Comparison of ENCODE assay signal across 1 cellular context in the genomic region with DNA sequence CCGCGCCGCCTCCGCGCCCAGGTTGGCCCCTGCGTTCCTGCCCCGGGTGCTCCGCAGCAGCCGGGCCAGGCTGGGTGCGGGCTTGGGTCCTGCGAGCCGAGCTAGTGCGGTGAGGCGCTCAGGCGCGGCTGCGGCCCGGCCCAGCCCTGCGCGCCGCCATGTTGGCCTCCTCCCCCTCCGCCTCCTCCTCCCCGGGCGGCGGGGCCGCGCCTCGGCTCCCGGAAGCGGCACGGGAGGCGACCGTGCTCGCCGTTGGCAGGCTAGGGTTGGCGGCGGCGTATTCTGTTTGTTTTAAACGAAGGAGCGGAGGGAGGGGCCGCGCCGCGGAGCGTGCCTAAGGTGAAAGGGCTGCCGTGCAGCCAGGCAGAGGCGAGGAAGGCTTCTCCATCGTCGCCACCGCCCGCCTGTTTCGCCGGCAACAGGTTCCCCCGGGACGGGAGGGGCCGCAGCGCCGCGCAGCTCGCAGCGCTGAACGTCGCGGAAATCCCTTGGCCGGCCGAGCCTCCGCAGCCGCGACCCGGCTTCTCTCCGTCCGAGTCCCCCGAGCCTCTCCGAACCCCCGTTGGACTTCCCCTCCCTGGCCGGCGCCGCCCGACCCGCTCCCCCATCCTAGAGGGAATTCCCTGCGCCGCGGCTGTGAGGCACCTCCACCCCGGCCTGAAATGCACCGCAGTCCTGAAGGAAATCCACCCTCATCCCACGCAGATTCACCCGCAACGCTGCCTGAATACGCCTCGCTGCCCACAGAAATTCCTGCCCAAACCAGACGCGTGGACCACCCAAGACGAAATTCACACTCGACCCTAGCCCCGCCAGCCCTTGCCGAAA.
A peak's percentile ranks its signal among the peaks of the same experiment; 100 is the strongest.
TF ChIP-seq lines count a peak whose summit lies in the region.

A gene with protein sequence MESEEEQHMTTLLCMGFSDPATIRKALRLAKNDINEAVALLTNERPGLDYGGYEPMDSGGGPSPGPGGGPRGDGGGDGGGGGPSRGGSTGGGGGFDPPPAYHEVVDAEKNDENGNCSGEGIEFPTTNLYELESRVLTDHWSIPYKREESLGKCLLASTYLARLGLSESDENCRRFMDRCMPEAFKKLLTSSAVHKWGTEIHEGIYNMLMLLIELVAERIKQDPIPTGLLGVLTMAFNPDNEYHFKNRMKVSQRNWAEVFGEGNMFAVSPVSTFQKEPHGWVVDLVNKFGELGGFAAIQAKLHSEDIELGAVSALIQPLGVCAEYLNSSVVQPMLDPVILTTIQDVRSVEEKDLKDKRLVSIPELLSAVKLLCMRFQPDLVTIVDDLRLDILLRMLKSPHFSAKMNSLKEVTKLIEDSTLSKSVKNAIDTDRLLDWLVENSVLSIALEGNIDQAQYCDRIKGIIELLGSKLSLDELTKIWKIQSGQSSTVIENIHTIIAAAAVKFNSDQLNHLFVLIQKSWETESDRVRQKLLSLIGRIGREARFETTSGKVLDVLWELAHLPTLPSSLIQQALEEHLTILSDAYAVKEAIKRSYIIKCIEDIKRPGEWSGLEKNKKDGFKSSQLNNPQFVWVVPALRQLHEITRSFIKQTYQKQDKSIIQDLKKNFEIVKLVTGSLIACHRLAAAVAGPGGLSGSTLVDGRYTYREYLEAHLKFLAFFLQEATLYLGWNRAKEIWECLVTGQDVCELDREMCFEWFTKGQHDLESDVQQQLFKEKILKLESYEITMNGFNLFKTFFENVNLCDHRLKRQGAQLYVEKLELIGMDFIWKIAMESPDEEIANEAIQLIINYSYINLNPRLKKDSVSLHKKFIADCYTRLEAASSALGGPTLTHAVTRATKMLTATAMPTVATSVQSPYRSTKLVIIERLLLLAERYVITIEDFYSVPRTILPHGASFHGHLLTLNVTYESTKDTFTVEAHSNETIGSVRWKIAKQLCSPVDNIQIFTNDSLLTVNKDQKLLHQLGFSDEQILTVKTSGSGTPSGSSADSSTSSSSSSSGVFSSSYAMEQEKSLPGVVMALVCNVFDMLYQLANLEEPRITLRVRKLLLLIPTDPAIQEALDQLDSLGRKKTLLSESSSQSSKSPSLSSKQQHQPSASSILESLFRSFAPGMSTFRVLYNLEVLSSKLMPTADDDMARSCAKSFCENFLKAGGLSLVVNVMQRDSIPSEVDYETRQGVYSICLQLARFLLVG (N-terminal part only) (minus strand): TSS at position 171 of the 828 bp plus-strand sequence. CDS start 251 bp downstream, outside the sequence.

TF ChIP-seq in K562, 482 proteins besides CTCF, POLR2A, EP300 and RAD21 (continued from another document and continues in another):
- TF ChIP-seq, protein P1, sequence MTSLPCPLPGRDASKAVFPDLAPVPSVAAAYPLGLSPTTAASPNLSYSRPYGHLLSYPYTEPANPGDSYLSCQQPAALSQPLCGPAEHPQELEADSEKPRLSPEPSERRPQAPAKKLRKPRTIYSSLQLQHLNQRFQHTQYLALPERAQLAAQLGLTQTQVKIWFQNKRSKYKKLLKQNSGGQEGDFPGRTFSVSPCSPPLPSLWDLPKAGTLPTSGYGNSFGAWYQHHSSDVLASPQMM (CRISPR knock-in tag; IDR thresholded peaks at IDR 0.05): no peak
- no peak for TF ChIP-seq U2AF1 (optimal IDR thresholded peaks at IDR 0.05; ENCODE audit: low read depth, low read length)
- TF ChIP-seq GTF2A2 (tag; IDR thresholded peaks at IDR 0.05): 0 out of 2 replicates have a peak, but pooled peaks have one; percentile 5
- peak; percentile 87 for TF ChIP-seq CXXC5 (CRISPR knock-in tag; IDR thresholded peaks at IDR 0.05)
- TF ChIP-seq YY1 (IDR thresholded peaks at IDR 0.05; ENCODE audit: borderline replicate concordance in 1 of 3, control insufficient read depth in 1 of 3, extremely low read depth in 1 of 3, insufficient read depth in 3 of 3, insufficient read length in 1 of 3, insufficient replicate concordance in 2 of 3, low read depth in 1 of 3, low read length in 2 of 3): peak; percentile 87 to 98 (median 95)
- TF ChIP-seq, protein P2, sequence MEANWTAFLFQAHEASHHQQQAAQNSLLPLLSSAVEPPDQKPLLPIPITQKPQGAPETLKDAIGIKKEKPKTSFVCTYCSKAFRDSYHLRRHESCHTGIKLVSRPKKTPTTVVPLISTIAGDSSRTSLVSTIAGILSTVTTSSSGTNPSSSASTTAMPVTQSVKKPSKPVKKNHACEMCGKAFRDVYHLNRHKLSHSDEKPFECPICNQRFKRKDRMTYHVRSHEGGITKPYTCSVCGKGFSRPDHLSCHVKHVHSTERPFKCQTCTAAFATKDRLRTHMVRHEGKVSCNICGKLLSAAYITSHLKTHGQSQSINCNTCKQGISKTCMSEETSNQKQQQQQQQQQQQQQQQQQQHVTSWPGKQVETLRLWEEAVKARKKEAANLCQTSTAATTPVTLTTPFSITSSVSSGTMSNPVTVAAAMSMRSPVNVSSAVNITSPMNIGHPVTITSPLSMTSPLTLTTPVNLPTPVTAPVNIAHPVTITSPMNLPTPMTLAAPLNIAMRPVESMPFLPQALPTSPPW (CRISPR knock-in tag; IDR thresholded peaks at IDR 0.05): peak; percentile 94
- TF ChIP-seq, protein P3, sequence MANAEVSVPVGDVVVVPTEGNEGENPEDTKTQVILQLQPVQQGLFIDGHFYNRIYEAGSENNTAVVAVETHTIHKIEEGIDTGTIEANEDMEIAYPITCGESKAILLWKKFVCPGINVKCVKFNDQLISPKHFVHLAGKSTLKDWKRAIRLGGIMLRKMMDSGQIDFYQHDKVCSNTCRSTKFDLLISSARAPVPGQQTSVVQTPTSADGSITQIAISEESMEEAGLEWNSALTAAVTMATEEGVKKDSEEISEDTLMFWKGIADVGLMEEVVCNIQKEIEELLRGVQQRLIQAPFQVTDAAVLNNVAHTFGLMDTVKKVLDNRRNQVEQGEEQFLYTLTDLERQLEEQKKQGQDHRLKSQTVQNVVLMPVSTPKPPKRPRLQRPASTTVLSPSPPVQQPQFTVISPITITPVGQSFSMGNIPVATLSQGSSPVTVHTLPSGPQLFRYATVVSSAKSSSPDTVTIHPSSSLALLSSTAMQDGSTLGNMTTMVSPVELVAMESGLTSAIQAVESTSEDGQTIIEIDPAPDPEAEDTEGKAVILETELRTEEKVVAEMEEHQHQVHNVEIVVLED (CRISPR knock-in tag; IDR thresholded peaks at IDR 0.05): peak; percentile 65
- TF ChIP-seq, protein P4, sequence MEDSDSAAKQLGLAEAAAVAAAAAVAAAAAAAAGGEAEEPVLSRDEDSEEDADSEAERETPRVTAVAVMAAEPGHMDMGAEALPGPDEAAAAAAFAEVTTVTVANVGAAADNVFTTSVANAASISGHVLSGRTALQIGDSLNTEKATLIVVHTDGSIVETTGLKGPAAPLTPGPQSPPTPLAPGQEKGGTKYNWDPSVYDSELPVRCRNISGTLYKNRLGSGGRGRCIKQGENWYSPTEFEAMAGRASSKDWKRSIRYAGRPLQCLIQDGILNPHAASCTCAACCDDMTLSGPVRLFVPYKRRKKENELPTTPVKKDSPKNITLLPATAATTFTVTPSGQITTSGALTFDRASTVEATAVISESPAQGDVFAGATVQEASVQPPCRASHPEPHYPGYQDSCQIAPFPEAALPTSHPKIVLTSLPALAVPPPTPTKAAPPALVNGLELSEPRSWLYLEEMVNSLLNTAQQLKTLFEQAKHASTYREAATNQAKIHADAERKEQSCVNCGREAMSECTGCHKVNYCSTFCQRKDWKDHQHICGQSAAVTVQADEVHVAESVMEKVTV (CRISPR knock-in tag; IDR thresholded peaks at IDR 0.05): no peak
- no peak for TF ChIP-seq HSF4 (CRISPR knock-in tag; IDR thresholded peaks at IDR 0.05; ENCODE audit: borderline replicate concordance)
- TF ChIP-seq, protein P5, sequence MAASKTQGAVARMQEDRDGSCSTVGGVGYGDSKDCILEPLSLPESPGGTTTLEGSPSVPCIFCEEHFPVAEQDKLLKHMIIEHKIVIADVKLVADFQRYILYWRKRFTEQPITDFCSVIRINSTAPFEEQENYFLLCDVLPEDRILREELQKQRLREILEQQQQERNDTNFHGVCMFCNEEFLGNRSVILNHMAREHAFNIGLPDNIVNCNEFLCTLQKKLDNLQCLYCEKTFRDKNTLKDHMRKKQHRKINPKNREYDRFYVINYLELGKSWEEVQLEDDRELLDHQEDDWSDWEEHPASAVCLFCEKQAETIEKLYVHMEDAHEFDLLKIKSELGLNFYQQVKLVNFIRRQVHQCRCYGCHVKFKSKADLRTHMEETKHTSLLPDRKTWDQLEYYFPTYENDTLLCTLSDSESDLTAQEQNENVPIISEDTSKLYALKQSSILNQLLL (CRISPR knock-in tag; IDR thresholded peaks at IDR 0.05; ENCODE audit: borderline replicate concordance): no peak
- TF ChIP-seq, protein P6, sequence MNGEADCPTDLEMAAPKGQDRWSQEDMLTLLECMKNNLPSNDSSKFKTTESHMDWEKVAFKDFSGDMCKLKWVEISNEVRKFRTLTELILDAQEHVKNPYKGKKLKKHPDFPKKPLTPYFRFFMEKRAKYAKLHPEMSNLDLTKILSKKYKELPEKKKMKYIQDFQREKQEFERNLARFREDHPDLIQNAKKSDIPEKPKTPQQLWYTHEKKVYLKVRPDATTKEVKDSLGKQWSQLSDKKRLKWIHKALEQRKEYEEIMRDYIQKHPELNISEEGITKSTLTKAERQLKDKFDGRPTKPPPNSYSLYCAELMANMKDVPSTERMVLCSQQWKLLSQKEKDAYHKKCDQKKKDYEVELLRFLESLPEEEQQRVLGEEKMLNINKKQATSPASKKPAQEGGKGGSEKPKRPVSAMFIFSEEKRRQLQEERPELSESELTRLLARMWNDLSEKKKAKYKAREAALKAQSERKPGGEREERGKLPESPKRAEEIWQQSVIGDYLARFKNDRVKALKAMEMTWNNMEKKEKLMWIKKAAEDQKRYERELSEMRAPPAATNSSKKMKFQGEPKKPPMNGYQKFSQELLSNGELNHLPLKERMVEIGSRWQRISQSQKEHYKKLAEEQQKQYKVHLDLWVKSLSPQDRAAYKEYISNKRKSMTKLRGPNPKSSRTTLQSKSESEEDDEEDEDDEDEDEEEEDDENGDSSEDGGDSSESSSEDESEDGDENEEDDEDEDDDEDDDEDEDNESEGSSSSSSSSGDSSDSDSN (IDR thresholded peaks at IDR 0.05; ENCODE audit: borderline replicate concordance in 1 of 2, low read depth in 2 of 2, low read length in 2 of 2): peak in 1 of 2 experiments; percentile 84; a peak in 3 of 4 replicates
- TF ChIP-seq ESRRB (CRISPR knock-in tag; IDR thresholded peaks at IDR 0.05; ENCODE audit: borderline replicate concordance): no peak
- no peak for TF ChIP-seq TARDBP (IDR thresholded peaks at IDR 0.05)
- peak; percentile 96 for TF ChIP-seq GTF2E2 (tag; IDR thresholded peaks at IDR 0.05)
- TF ChIP-seq ZBED1 (IDR thresholded peaks at IDR 0.05): no peak
- TF ChIP-seq CBX1 (IDR thresholded peaks at IDR 0.05; ENCODE audit: low read depth): no peak
- no peak for TF ChIP-seq MYNN (IDR thresholded peaks at IDR 0.05)
- no peak for TF ChIP-seq MYNN (CRISPR knock-in tag; IDR thresholded peaks at IDR 0.05)
- TF ChIP-seq, protein P7, sequence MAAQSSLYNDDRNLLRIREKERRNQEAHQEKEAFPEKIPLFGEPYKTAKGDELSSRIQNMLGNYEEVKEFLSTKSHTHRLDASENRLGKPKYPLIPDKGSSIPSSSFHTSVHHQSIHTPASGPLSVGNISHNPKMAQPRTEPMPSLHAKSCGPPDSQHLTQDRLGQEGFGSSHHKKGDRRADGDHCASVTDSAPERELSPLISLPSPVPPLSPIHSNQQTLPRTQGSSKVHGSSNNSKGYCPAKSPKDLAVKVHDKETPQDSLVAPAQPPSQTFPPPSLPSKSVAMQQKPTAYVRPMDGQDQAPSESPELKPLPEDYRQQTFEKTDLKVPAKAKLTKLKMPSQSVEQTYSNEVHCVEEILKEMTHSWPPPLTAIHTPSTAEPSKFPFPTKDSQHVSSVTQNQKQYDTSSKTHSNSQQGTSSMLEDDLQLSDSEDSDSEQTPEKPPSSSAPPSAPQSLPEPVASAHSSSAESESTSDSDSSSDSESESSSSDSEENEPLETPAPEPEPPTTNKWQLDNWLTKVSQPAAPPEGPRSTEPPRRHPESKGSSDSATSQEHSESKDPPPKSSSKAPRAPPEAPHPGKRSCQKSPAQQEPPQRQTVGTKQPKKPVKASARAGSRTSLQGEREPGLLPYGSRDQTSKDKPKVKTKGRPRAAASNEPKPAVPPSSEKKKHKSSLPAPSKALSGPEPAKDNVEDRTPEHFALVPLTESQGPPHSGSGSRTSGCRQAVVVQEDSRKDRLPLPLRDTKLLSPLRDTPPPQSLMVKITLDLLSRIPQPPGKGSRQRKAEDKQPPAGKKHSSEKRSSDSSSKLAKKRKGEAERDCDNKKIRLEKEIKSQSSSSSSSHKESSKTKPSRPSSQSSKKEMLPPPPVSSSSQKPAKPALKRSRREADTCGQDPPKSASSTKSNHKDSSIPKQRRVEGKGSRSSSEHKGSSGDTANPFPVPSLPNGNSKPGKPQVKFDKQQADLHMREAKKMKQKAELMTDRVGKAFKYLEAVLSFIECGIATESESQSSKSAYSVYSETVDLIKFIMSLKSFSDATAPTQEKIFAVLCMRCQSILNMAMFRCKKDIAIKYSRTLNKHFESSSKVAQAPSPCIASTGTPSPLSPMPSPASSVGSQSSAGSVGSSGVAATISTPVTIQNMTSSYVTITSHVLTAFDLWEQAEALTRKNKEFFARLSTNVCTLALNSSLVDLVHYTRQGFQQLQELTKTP (IDR thresholded peaks at IDR 0.05; ENCODE audit: low read depth in 1 of 2, partially characterized antibody in 2 of 2): peak in 1 of 2 experiments; percentile 15
- TF ChIP-seq GATAD2B (IDR thresholded peaks at IDR 0.05; ENCODE audit: borderline replicate concordance): peak; percentile 77
- TF ChIP-seq, protein P8, sequence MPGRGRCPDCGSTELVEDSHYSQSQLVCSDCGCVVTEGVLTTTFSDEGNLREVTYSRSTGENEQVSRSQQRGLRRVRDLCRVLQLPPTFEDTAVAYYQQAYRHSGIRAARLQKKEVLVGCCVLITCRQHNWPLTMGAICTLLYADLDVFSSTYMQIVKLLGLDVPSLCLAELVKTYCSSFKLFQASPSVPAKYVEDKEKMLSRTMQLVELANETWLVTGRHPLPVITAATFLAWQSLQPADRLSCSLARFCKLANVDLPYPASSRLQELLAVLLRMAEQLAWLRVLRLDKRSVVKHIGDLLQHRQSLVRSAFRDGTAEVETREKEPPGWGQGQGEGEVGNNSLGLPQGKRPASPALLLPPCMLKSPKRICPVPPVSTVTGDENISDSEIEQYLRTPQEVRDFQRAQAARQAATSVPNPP (IDR thresholded peaks at IDR 0.05; ENCODE audit: borderline replicate concordance, insufficient read depth, insufficient read length): no peak
- no peak for TF ChIP-seq RFX1 (IDR thresholded peaks at IDR 0.05)
- no peak for TF ChIP-seq CBX5 (IDR thresholded peaks at IDR 0.05; ENCODE audit: borderline replicate concordance, low read depth)
- TF ChIP-seq ZFP30 (CRISPR knock-in tag; IDR thresholded peaks at IDR 0.05; ENCODE audit: borderline replicate concordance): no peak
- no peak for TF ChIP-seq HDAC6 (IDR thresholded peaks at IDR 0.05; ENCODE audit: low read depth, low read length)
- no peak for TF ChIP-seq ZNF140 (CRISPR knock-in tag; IDR thresholded peaks at IDR 0.05)
